In genomic region chr3:44885618-44886017, GRCh38 we compare ENCODE assay signal across 11 cellular contexts. TPM values are rescaled to one million over a fixed set of nuclear protein-coding genes. Genes with fewer than 3 reads are reported as not detected.
DNase-seq lines count a peak whose midpoint lies in the region; ATAC-seq and TF ChIP-seq lines count a peak whose summit lies in the region.
"Had no signal": no experiment of that assay in that cellular context is flagged by ENCODE, and none has a peak within 500 bp of the region (broad histone marks: within the 10 kb centered on the region; RNA-seq: fewer than 3 reads in every experiment).

No MANE protein-coding gene starts in this region.

- H3K4me3 Mint-ChIP-seq in type B pancreatic cell: no peak overlapping the region
- H3K4me3 Mint-ChIP-seq: activated T-cell treated with anti-CD3 and anti-CD28 coated beads, Interleukin-2, amount 50 U/mL, for 4 hours had no signal

- TF ChIP-seq CTCF in astrocyte of the cerebellum (IDR thresholded peaks at IDR 0.05; ENCODE audit: low read depth, low read length, missing control alignments) (no peak), kidney epithelial cell (IDR thresholded peaks at IDR 0.05; ENCODE audit: insufficient read depth, low read length, poor library complexity, severe bottlenecking) (no peak), type B pancreatic cell (conservative IDR thresholded peaks at IDR 0.05) (no peak), uterus (IDR thresholded peaks at IDR 0.05) (no peak)

- ATAC-seq in HG02610 (IDR thresholded peaks at IDR 0.05; ENCODE audit: unreplicated experiment) (no peak), GM19463 (IDR thresholded peaks at IDR 0.05; ENCODE audit: unreplicated experiment) (no peak)
- ATAC-seq: activated T-cell treated with anti-CD3 and anti-CD28 coated beads, Interleukin-2, amount 50 U/mL, for 4 hours had no signal

- no peaks in the 10 kb centered on the region for H3K9me3 Mint-ChIP-seq in type B pancreatic cell
- H3K9me3 Mint-ChIP-seq: activated T-cell treated with anti-CD3 and anti-CD28 coated beads, Interleukin-2, amount 50 U/mL, for 4 hours had no signal

- no peak overlapping the region for H3K27ac Mint-ChIP-seq in type B pancreatic cell

- no peak overlapping the region for H3K27ac ChIP-seq in uterus

- no peak overlapping the region for H3K4me3 ChIP-seq in astrocyte of the cerebellum (ENCODE audit: low read depth, low read length)
- H3K4me3 ChIP-seq in kidney epithelial cell (ENCODE audit: low read depth, low read length): no peak overlapping the region
- H3K4me3 ChIP-seq in uterus: no peak overlapping the region

- in situ Hi-C loops in astrocyte of the cerebellum (cut with HindIII; ENCODE audit: low sequenced_read_pairs): no loop called here

- no peaks in the 10 kb centered on the region for H3K4me1 ChIP-seq in uterus

- no peaks in the 10 kb centered on the region for H3K36me3 ChIP-seq in kidney epithelial cell (ENCODE audit: control insufficient read depth, insufficient read depth, low read length)
- H3K36me3 ChIP-seq in uterus: no peaks in the 10 kb centered on the region

- H3K27me3 Mint-ChIP-seq in type B pancreatic cell: peaks cover 8% of the 10 kb centered on the region

- peak; percentile 90 for DNase-seq in AG08396 (ENCODE audit: low spot score)
- DNase-seq in HT1080 (ENCODE audit: low read depth): peak; percentile 98
- DNase-seq in astrocyte of the cerebellum (ENCODE audit: low read depth): peak; percentile 92
- DNase-seq in kidney epithelial cell (ENCODE audit: low read depth): peak; percentile 83
- no peak for DNase-seq in type B pancreatic cell (ENCODE audit: extremely low spot score, unreplicated experiment)
- no peak for DNase-seq in uterus
- DNase-seq: activated T-cell treated with anti-CD3 and anti-CD28 coated beads, Interleukin-2, amount 50 U/mL, for 4 hours; NCI-H2081 treated with DMSO at 0.1 percent for 48 hours had no signal

- H3K36me3 Mint-ChIP-seq in type B pancreatic cell: no peaks in the 10 kb centered on the region

- intact Hi-C loops in uterus (cut with DNase I; ENCODE audit: low total_unique reads): no loop called here

- no peaks in the 10 kb centered on the region for H3K4me1 Mint-ChIP-seq in type B pancreatic cell (ENCODE audit: unreplicated experiment)

- no peak for TF ChIP-seq POLR2A in uterus (IDR thresholded peaks at IDR 0.05)

- H3K9me3 ChIP-seq in uterus: no peaks in the 10 kb centered on the region

- no peaks in the 10 kb centered on the region for H3K27me3 ChIP-seq in kidney epithelial cell (ENCODE audit: control insufficient read depth, insufficient read depth, low read length)
- H3K27me3 ChIP-seq in uterus: no peaks in the 10 kb centered on the region

RNA-seq across cellular contexts. Expression of gene TGM4, which starts 11.2 kb away (rescaled TPM):
- 0.03 TPM in 1 of 2 replicates, not detected in the other for total RNA-seq in HT1080 (2014; rRNA removed; shearing (Covaris generic))
- polyA plus RNA-seq in HT1080 (2015; cell fraction: cytosol; rRNA removed): 0.05 and 0.09 TPM in 2 replicates
- polyA plus RNA-seq in HT1080 (2015; cell fraction: nucleus; rRNA removed): 0.03 TPM in 1 of 2 replicates, not detected in the other
- total RNA-seq in kidney epithelial cell: not detected in 2 replicates
- total RNA-seq in type B pancreatic cell (ENCODE audit: low replicate concordance): not detected in 2 replicates
- not detected for total RNA-seq in uterus
- total RNA-seq: activated T-cell treated with anti-CD3 and anti-CD28 coated beads, Interleukin-2, amount 50 U/mL, for 4 hours; T-helper 1 cell treated with Interleukin-12 subunit alpha and Interleukin-12 subunit beta and Interleukin-4 antibody, amounts not matched to agents 30 ng/mL and 1 ng/mL, for 36 hours had no signal

RNA-seq across cellular contexts. Expression of gene TMEM42, which starts 23.9 kb away (rescaled TPM):
- 4.4 and 5.4 TPM in 2 replicates for total RNA-seq in HT1080 (2014; rRNA removed; shearing (Covaris generic))
- 7.6 and 12.9 TPM in 2 replicates for polyA plus RNA-seq in HT1080 (2015; cell fraction: cytosol; rRNA removed)
- polyA plus RNA-seq in HT1080 (2015; cell fraction: nucleus; rRNA removed): 10.5 and 14.1 TPM in 2 replicates
- total RNA-seq in kidney epithelial cell (12.9 and 17.2 TPM in 2 replicates), type B pancreatic cell (ENCODE audit: low replicate concordance) (10.3 and 16.1 TPM in 2 replicates), uterus (10 to 100 TPM in 2 of 4 donors, 1 to 10 TPM in 2; 2.6 to 14.9 (median 7.1) TPM)

Comparison
In these comparisons a context has a peak if more than half of its experiments do, and no peak if none do; other contexts are left out.
1. DNase-seq: peak in AG08396 (single experiment), HT1080 (single experiment), astrocyte of the cerebellum (single experiment) and kidney epithelial cell (single experiment); none in type B pancreatic cell (single experiment) and uterus (0 of 2).